Comparison of ENCODE assay signal across 14 cellular contexts in the genomic region with DNA sequence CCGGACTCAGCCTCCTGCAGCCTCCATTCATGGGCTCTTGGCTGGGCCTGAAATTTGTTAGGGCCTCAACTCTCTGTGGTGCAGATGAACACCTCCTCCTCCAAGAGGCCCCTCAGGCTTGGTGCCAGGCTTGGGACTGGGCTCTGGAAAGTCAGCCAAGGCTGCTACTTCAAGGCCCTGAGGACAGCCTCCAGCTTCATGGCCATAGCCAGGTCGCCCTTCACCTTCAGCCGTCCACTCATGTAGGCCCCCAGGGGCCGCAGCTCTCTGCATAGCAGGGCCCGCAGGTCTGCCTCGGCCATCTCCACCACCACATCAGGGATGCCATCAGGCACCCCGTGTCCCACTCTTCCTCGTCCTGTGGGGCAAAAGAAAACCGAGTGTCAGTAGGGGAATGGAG. TPM values are rescaled to one million over a fixed set of nuclear protein-coding genes. Genes with fewer than 3 reads are reported as not detected.
A peak's percentile ranks its signal among the peaks of the same experiment; 100 is the strongest.
DNase-seq lines count a peak whose midpoint lies in the region; ATAC-seq and TF ChIP-seq lines count a peak whose summit lies in the region.
"Had no signal": no experiment of that assay in that cellular context is flagged by ENCODE, and none has a peak within 500 bp of the region (broad histone marks: within the 10 kb centered on the region; RNA-seq: fewer than 3 reads in every experiment).

No MANE protein-coding gene starts in this region.

- no peak for ATAC-seq in lower lobe of right lung
- ATAC-seq: left lobe of liver had no signal

- WGBS in suprapubic skin: 89% methylated on average over 5 of the region's 9 CpGs

- intact Hi-C loops in ascending aorta (cut with DNase I): loop anchor here (1.0 kb wide), 1 partner anchor 9 kb away; a partner anchor contains a TSS
- intact Hi-C loops in lower lobe of right lung (cut with DNase I): no loop called here

- POLR2A ChIA-PET in activated CD4-positive, alpha-beta memory T cell treated with anti-CD3 and anti-CD28 coated beads, Interleukin-2, amount 10 ng/mL, durations not matched to agents 7 days and 5 days (lab: Charles Lee): interaction anchor here (0.9 to 2.7 kb wide), 3 partner anchors 9 to 13 kb away, joined by 3 to 16 read pairs (median 4); a partner anchor contains a TSS

- DNase-seq in T-helper 1 cell (no peak), ascending aorta (ENCODE audit: low spot score in 2 of 2) (no peak), lower lobe of right lung (no peak), suprapubic skin (ENCODE audit: low spot score in 2 of 2) (no peak), NCI-H187 (lab: John Stamatoyannopoulos, UW) (no peak), glomerular visceral epithelial cell (ENCODE audit: extremely low spot score) (no peak)
- DNase-seq in activated CD4-positive, alpha-beta memory T cell treated with anti-CD3 and anti-CD28 coated beads, Interleukin-2, amount 10 ng/mL, durations not matched to agents 7 days and 5 days: no peak
- DNase-seq: 8988T, DMS153, Karpas-422, NCI-H2107 had no signal

- TF ChIP-seq POLR2A in suprapubic skin (IDR thresholded peaks at IDR 0.05): no peak

- no peaks in the 10 kb centered on the region for H3K9me3 ChIP-seq in ascending aorta
- H3K9me3 ChIP-seq in lower lobe of right lung: no peaks in the 10 kb centered on the region
- H3K9me3 ChIP-seq in suprapubic skin: no peaks in the 10 kb centered on the region

- H3K27me3 Mint-ChIP-seq in T-helper 1 cell treated with Interleukin-12 subunit alpha and Interleukin-12 subunit beta and Interleukin-4 antibody, amounts not matched to agents 30 μg/mL and 1 μg/mL, for 36 hours (ENCODE audit: low read depth): no peaks in the 10 kb centered on the region
- peaks cover 3% of the 10 kb centered on the region for H3K27me3 Mint-ChIP-seq in activated CD4-positive, alpha-beta memory T cell treated with anti-CD3 and anti-CD28 coated beads, Interleukin-2, amount 10 ng/mL, durations not matched to agents 7 days and 5 days

- H3K27ac Mint-ChIP-seq in T-helper 1 cell treated with Interleukin-12 subunit alpha and Interleukin-12 subunit beta and Interleukin-4 antibody, amounts not matched to agents 30 μg/mL and 1 μg/mL, for 36 hours: peak overlapping the region; percentile 53
- H3K27ac Mint-ChIP-seq in activated CD4-positive, alpha-beta memory T cell treated with anti-CD3 and anti-CD28 coated beads, Interleukin-2, amount 10 ng/mL, durations not matched to agents 7 days and 5 days: no peak overlapping the region

- H3K36me3 Mint-ChIP-seq in T-helper 1 cell treated with Interleukin-12 subunit alpha and Interleukin-12 subunit beta and Interleukin-4 antibody, amounts not matched to agents 30 μg/mL and 1 μg/mL, for 36 hours (ENCODE audit: low read depth): peaks cover 12% of the 10 kb centered on the region
- H3K36me3 Mint-ChIP-seq in activated CD4-positive, alpha-beta memory T cell treated with anti-CD3 and anti-CD28 coated beads, Interleukin-2, amount 10 ng/mL, durations not matched to agents 7 days and 5 days (ENCODE audit: low read depth): no peaks in the 10 kb centered on the region

- TF ChIP-seq CTCF in ascending aorta (IDR thresholded peaks at IDR 0.05) (no peak), lower lobe of right lung (IDR thresholded peaks at IDR 0.05) (no peak), suprapubic skin (IDR thresholded peaks at IDR 0.05) (no peak)

- H3K36me3 ChIP-seq in ascending aorta (peaks cover 0 to 15% of the 10 kb centered on the region in 2 donors), lower lobe of right lung (no peaks in the 10 kb centered on the region), suprapubic skin (peaks cover 11% of the 10 kb centered on the region)

- no peaks in the 10 kb centered on the region for H3K27me3 ChIP-seq in ascending aorta
- H3K27me3 ChIP-seq in lower lobe of right lung (ENCODE audit: low read depth): no peaks in the 10 kb centered on the region
- H3K27me3 ChIP-seq in suprapubic skin: no peaks in the 10 kb centered on the region
- H3K27me3 ChIP-seq: foreskin keratinocyte had no signal

- no peak for TF ChIP-seq EP300 in suprapubic skin (IDR thresholded peaks at IDR 0.05)

- H3K4me3 ChIP-seq in ascending aorta: no peak overlapping the region
- no peak overlapping the region for H3K4me3 ChIP-seq in lower lobe of right lung
- H3K4me3 ChIP-seq in suprapubic skin: no peak overlapping the region

- peak overlapping the region; percentile 97 to 99 for H3K27ac ChIP-seq in ascending aorta
- H3K27ac ChIP-seq in lower lobe of right lung: peak overlapping the region; percentile 91
- H3K27ac ChIP-seq in suprapubic skin: peak overlapping the region; percentile 92

- H3K9me3 Mint-ChIP-seq in T-helper 1 cell treated with Interleukin-12 subunit alpha and Interleukin-12 subunit beta and Interleukin-4 antibody, amounts not matched to agents 30 μg/mL and 1 μg/mL, for 36 hours: no peaks in the 10 kb centered on the region
- no peaks in the 10 kb centered on the region for H3K9me3 Mint-ChIP-seq in activated CD4-positive, alpha-beta memory T cell treated with anti-CD3 and anti-CD28 coated beads, Interleukin-2, amount 10 ng/mL, durations not matched to agents 7 days and 5 days

- peaks cover 53% of the 10 kb centered on the region for H3K4me1 Mint-ChIP-seq in T-helper 1 cell treated with Interleukin-12 subunit alpha and Interleukin-12 subunit beta and Interleukin-4 antibody, amounts not matched to agents 30 μg/mL and 1 μg/mL, for 36 hours (ENCODE audit: low read depth)
- H3K4me1 Mint-ChIP-seq in activated CD4-positive, alpha-beta memory T cell treated with anti-CD3 and anti-CD28 coated beads, Interleukin-2, amount 10 ng/mL, durations not matched to agents 7 days and 5 days: peaks cover 32% of the 10 kb centered on the region

- H3K4me1 ChIP-seq in ascending aorta (peaks cover 25 to 45% of the 10 kb centered on the region in 2 donors), lower lobe of right lung (peaks cover 80% of the 10 kb centered on the region), suprapubic skin (peaks cover 79% of the 10 kb centered on the region)

- CTCF ChIA-PET in activated CD4-positive, alpha-beta memory T cell treated with anti-CD3 and anti-CD28 coated beads, Interleukin-2, amount 10 ng/mL, durations not matched to agents 7 days and 5 days (lab: Charles Lee): interaction anchor here (2.2 kb wide), 1 partner anchor 12 kb away, joined by 8 read pairs; no protein-coding TSS in a partner anchor

- H3K4me3 Mint-ChIP-seq in T-helper 1 cell treated with Interleukin-12 subunit alpha and Interleukin-12 subunit beta and Interleukin-4 antibody, amounts not matched to agents 30 μg/mL and 1 μg/mL, for 36 hours: no peak overlapping the region
- H3K4me3 Mint-ChIP-seq in activated CD4-positive, alpha-beta memory T cell treated with anti-CD3 and anti-CD28 coated beads, Interleukin-2, amount 10 ng/mL, durations not matched to agents 7 days and 5 days: no peak overlapping the region

RNA-seq across cellular contexts. Expression of a gene that starts 8.3 kb away (rescaled TPM):
- 15.3 TPM for total RNA-seq in ascending aorta
- 16.3 TPM for total RNA-seq in lower lobe of right lung
- total RNA-seq in suprapubic skin: 10 to 100 TPM in 3 of 4 donors, 1 to 10 TPM in 1; 9.7 to 25.3 (median 10.7) TPM
- total RNA-seq in activated CD4-positive, alpha-beta memory T cell treated with anti-CD3 and anti-CD28 coated beads, Interleukin-2, amount 10 ng/mL, durations not matched to agents 7 days and 5 days: 1 to 10 TPM; 7.1 to 8.5 TPM

RNA-seq across cellular contexts. Expression of a gene that starts 10.7 kb away (rescaled TPM):
- total RNA-seq in ascending aorta (227 TPM), lower lobe of right lung (79.4 TPM), suprapubic skin (100 to 1,000 TPM in 1 of 4 donors, 10 to 100 TPM in 3; 59.2 to 111 (median 82.5) TPM)
- total RNA-seq in activated CD4-positive, alpha-beta memory T cell treated with anti-CD3 and anti-CD28 coated beads, Interleukin-2, amount 10 ng/mL, durations not matched to agents 7 days and 5 days: 100 to 1,000 TPM; 133 to 138 TPM

RNA-seq across cellular contexts. Expression of a gene that starts 57.5 kb away (rescaled TPM):
- total RNA-seq in ascending aorta: 260 TPM
- total RNA-seq in lower lobe of right lung: 7.6 TPM
- total RNA-seq in suprapubic skin: 10 to 100 TPM in 1 of 4 donors, 1 to 10 TPM in 3; 4.3 to 12.1 (median 7.3) TPM
- 10 to 100 TPM in 1 of 2 experiments, 1 to 10 TPM in 1; 9.1 to 10.9 TPM for total RNA-seq in activated CD4-positive, alpha-beta memory T cell treated with anti-CD3 and anti-CD28 coated beads, Interleukin-2, amount 10 ng/mL, durations not matched to agents 7 days and 5 days

Comparison
In these comparisons a context has a peak if more than half of its experiments do, and no peak if none do; other contexts are left out.
1. RNA of a gene that starts 57.5 kb away (total RNA-seq): 260 TPM in ascending aorta (single experiment); 9.1 to 10.9 TPM in activated CD4-positive, alpha-beta memory T cell treated with anti-CD3 and anti-CD28 coated beads, Interleukin-2, amount 10 ng/mL, durations not matched to agents 7 days and 5 days, 4.3 to 12.1 TPM in suprapubic skin and 7.6 TPM in lower lobe of right lung (single experiment); every median in the first group is over 10 times any median in the second.
2. Peak in every context shown above with its lines, with median percentiles within 50 percentile points of each other: H3K27ac ChIP-seq.